In genomic region chr3:46022909-46023785, GRCh38 we compare ENCODE assay signal across 16 cellular contexts. TPM values are rescaled to one million over a fixed set of nuclear protein-coding genes. Genes with fewer than 3 reads are reported as not detected.
DNase-seq lines count a peak whose midpoint lies in the region; ATAC-seq and TF ChIP-seq lines count a peak whose summit lies in the region.
"Had no signal": no experiment of that assay in that cellular context is flagged by ENCODE, and none has a peak within 500 bp of the region (broad histone marks: within the 10 kb centered on the region; RNA-seq: fewer than 3 reads in every experiment).

No MANE protein-coding gene starts in this region.

- DNase-seq in H9 (no peak), esophagus muscularis mucosa (ENCODE audit: extremely low spot score) (peak; percentile 74), osteocyte (ENCODE audit: extremely low spot score, unreplicated experiment) (peak; percentile 76), GM10248 (ENCODE audit: extremely low spot score) (no peak), left ventricle myocardium superior (no peak)
- DNase-seq: BE2C; CD4-positive, alpha-beta memory T cell; DMS153; DND-41; GDM1; KBM-7 had no signal

- no peak overlapping the region for H2BK15ac ChIP-seq in H9 (ENCODE audit: low read depth, low read length)

- no peak overlapping the region for H2AFZ ChIP-seq in H9 (ENCODE audit: low read length)

- no peaks in the 10 kb centered on the region for H3K79me1 ChIP-seq in H9 (ENCODE audit: insufficient read depth, low read depth, low read length, poor library complexity, severe bottlenecking)

- H2AK5ac ChIP-seq in H9 (ENCODE audit: insufficient read length, low read length), result no peak overlapping the region

- no peak overlapping the region for H3K9ac ChIP-seq in H9 (ENCODE audit: extremely low read depth, insufficient read length, low read length)

- CTCF ChIA-PET in GM10248 (lab: Yijun Ruan, JAX), result interaction anchor here (0.8 kb wide), 1 partner anchor 10 kb away, joined by 3 read pairs; no protein-coding TSS in a partner anchor

- H2BK5ac ChIP-seq in H9 (ENCODE audit: insufficient read length, low read length), result no peak overlapping the region

- TF ChIP-seq CTCF in H9 (conservative IDR thresholded peaks at IDR 0.05) (no peak), esophagus muscularis mucosa (IDR thresholded peaks at IDR 0.05) (no peak), osteocyte (IDR thresholded peaks at IDR 0.05) (no peak), GM10248 (IDR thresholded peaks at IDR 0.05; ENCODE audit: control extremely low read depth, extremely low read depth, low read depth, missing control alignments) (no peak)

- no peak overlapping the region for H3K4me3 Mint-ChIP-seq in H9
- no peak overlapping the region for H3K4me3 Mint-ChIP-seq in osteocyte (ENCODE audit: unreplicated experiment)
- H3K4me3 Mint-ChIP-seq: CD4-positive, alpha-beta memory T cell had no signal

- no peak overlapping the region for H4K8ac ChIP-seq in H9 (replicated peaks; ENCODE audit: insufficient read length, low read depth, low read length)

- no CpG with 5 or more reads among the region's 34 CpGs for WGBS in H9 (ENCODE audit: extremely low coverage, insufficient read length, low lambda C conversion rate)
- WGBS in esophagus muscularis mucosa, result 89% methylated on average over 34 of the region's 34 CpGs

- no peak overlapping the region for H2BK12ac ChIP-seq in H9 (ENCODE audit: insufficient read length, low read depth, low read length)

- H3K56ac ChIP-seq in H9 (ENCODE audit: insufficient read length, low read depth, low read length), result no peak overlapping the region

- no peak overlapping the region for H3K27ac Mint-ChIP-seq in H9
- no peak overlapping the region for H3K27ac Mint-ChIP-seq in osteocyte (ENCODE audit: unreplicated experiment)
- H3K27ac Mint-ChIP-seq: CD4-positive, alpha-beta memory T cell had no signal

- no peak overlapping the region for H4K5ac ChIP-seq in H9 (ENCODE audit: insufficient read length, low read depth, low read length)

- intact Hi-C loops in esophagus muscularis mucosa (cut with DNase I) (no loop called here), left ventricle myocardium superior (cut with micrococcal nuclease) (no loop called here)

- H3K27me3 Mint-ChIP-seq in H9 (ENCODE audit: low read depth) (peaks cover 3% of the 10 kb centered on the region; the same call in 1 of the 2 replicates), osteocyte (ENCODE audit: unreplicated experiment) (peaks cover 42% of the 10 kb centered on the region)
- H3K27me3 Mint-ChIP-seq: CD4-positive, alpha-beta memory T cell had no signal

- H3K4ac ChIP-seq in H9 (ENCODE audit: low read depth, low read length), result no peak overlapping the region

- H3K4me1 Mint-ChIP-seq in H9 (peaks cover 0 to 4% of the 10 kb centered on the region in 2 experiments; a peak in 1 of 4 replicates), osteocyte (ENCODE audit: unreplicated experiment) (no peaks in the 10 kb centered on the region)

- H3K23me2 ChIP-seq in H9 (ENCODE audit: insufficient read length, low read depth, low read length, poor library complexity, severe bottlenecking), result no peaks in the 10 kb centered on the region

- no peaks in the 10 kb centered on the region for H3K36me3 ChIP-seq in esophagus muscularis mucosa
- H3K36me3 ChIP-seq: BE2C had no signal

- H3K4me2 ChIP-seq in H9 (ENCODE audit: insufficient read depth, insufficient read length, low read length), result no peak overlapping the region
- H3K4me2 ChIP-seq: A549 had no signal

- TF ChIP-seq EP300 in esophagus muscularis mucosa (IDR thresholded peaks at IDR 0.05), result no peak

- H3K9me3 Mint-ChIP-seq in H9, result peaks cover 10 to 11% of the 10 kb centered on the region in 2 experiments
- H3K9me3 Mint-ChIP-seq in osteocyte (ENCODE audit: unreplicated experiment), result peaks cover 6% of the 10 kb centered on the region

- no peaks in the 10 kb centered on the region for H3K79me2 ChIP-seq in H9 (ENCODE audit: insufficient read depth, low read length)

- peak overlapping the region; percentile 80 for H3K14ac ChIP-seq in H9 (ENCODE audit: insufficient read depth, low read length)

- H3K27ac ChIP-seq in H9 (ENCODE audit: insufficient read length, low read depth, low read length), result no peak overlapping the region
- no peak overlapping the region for H3K27ac ChIP-seq in esophagus muscularis mucosa (replicated peaks in 1 of 4)
- H3K27ac ChIP-seq: A549, C4-2B, HL-60 had no signal

- no peak overlapping the region for H3K18ac ChIP-seq in H9 (ENCODE audit: insufficient read length, low read depth, low read length)

- no peak for TF ChIP-seq POLR2A in esophagus muscularis mucosa (IDR thresholded peaks at IDR 0.05; ENCODE audit: low read depth)

- POLR2A ChIA-PET in GM10248 (lab: Yijun Ruan, JAX), result no interaction called here

- no peak overlapping the region for H3T11ph ChIP-seq in H9 (ENCODE audit: low read length)

- H3K4me1 ChIP-seq in H9 (ENCODE audit: insufficient read depth, low read length), result no peaks in the 10 kb centered on the region
- no peaks in the 10 kb centered on the region for H3K4me1 ChIP-seq in esophagus muscularis mucosa
- H3K4me1 ChIP-seq: A549, BE2C had no signal

- no peaks in the 10 kb centered on the region for H4K20me1 ChIP-seq in H9 (ENCODE audit: control insufficient read depth, insufficient read depth, insufficient read length)

- no peak overlapping the region for H3K23ac ChIP-seq in H9 (ENCODE audit: insufficient read length, low read depth, low read length)

- no peak overlapping the region for H2BK120ac ChIP-seq in H9 (ENCODE audit: low read depth, low read length, poor library complexity, severe bottlenecking)

- H3K9me3 ChIP-seq in H9 (ENCODE audit: control insufficient read depth, low read depth, low read length) (peaks cover 8% of the 10 kb centered on the region), esophagus muscularis mucosa (peaks cover 0 to 4% (median 0%) of the 10 kb centered on the region in 4 donors)
- H3K9me3 ChIP-seq: A549, BE2C had no signal

- H3K27me3 ChIP-seq in H9 (ENCODE audit: insufficient read depth, low read length) (no peaks in the 10 kb centered on the region), esophagus muscularis mucosa (no peaks in the 10 kb centered on the region)
- H3K27me3 ChIP-seq: BE2C had no signal

- no peak overlapping the region for H4K91ac ChIP-seq in H9 (ENCODE audit: insufficient read length, low read depth, low read length)

- H3K36me3 Mint-ChIP-seq in H9 (ENCODE audit: insufficient read depth in 1 of 3, low read depth in 3 of 3) (peaks cover 0 to 6% (median 6%) of the 10 kb centered on the region in 3 experiments; a peak in 6 of 7 replicates), osteocyte (ENCODE audit: unreplicated experiment) (no peaks in the 10 kb centered on the region)

- H2BK20ac ChIP-seq in H9 (ENCODE audit: low read depth, low read length, poor library complexity, severe bottlenecking), result no peak overlapping the region

- ATAC-seq in left ventricle myocardium superior, result no peak
- no peak for ATAC-seq in GM21576 (IDR thresholded peaks at IDR 0.05; ENCODE audit: unreplicated experiment)
- ATAC-seq: A549 had no signal

- H3K4me3 ChIP-seq in esophagus muscularis mucosa, result no peak overlapping the region
- H3K4me3 ChIP-seq: A549 had no signal

RNA-seq across cellular contexts. Expression of gene XCR1, which starts 4.1 kb away (rescaled TPM):
- total RNA-seq in H9 (2021) (not detected in 2 replicates), esophagus muscularis mucosa (under 1 TPM in 1 of 4 donors, not detected in 3; 0.17 TPM), osteocyte (not detected in 2 replicates), left ventricle myocardium superior (not detected)
- total RNA-seq: CD4-positive, alpha-beta memory T cell; H4 had no signal

RNA-seq across cellular contexts. Expression of gene FYCO1, which starts 27.5 kb away (rescaled TPM):
- total RNA-seq in H9 (2021) (10.4 and 10.6 TPM in 2 replicates), esophagus muscularis mucosa (100 to 1,000 TPM in 1 of 4 donors, 10 to 100 TPM in 3; 64.1 to 122 (median 93.8) TPM), osteocyte (31.8 and 35.0 TPM in 2 replicates), left ventricle myocardium superior (146 TPM)

Comparison
In these comparisons a context has a peak if more than half of its experiments do, and no peak if none do; other contexts are left out.
1. DNase-seq: peak in esophagus muscularis mucosa (single experiment) and osteocyte (single experiment); none in H9 (single experiment), GM10248 (single experiment) and left ventricle myocardium superior (single experiment).